In genomic region chr18:26827581-26827980, GRCh38 we compare ENCODE assay signal across 35 cellular contexts. TPM values are rescaled to one million over a fixed set of nuclear protein-coding genes. Genes with fewer than 3 reads are reported as not detected.
"Had no signal": no experiment of that assay in that cellular context is flagged by ENCODE, and none has a peak within 500 bp of the region (broad histone marks: within the 10 kb centered on the region; RNA-seq: fewer than 3 reads in every experiment).

No MANE protein-coding gene starts in this region.

- ATAC-seq: activated CD8-positive, alpha-beta T cell treated with anti-CD3 and anti-CD28 coated beads for 36 hours; activated naive CD4-positive, alpha-beta T cell treated with anti-CD3 and anti-CD28 coated beads, Interleukin-2, amount 50 U/mL, for 72 hours; body of pancreas had no signal

- DNase-seq: activated CD4-positive, alpha-beta T cell treated with anti-CD3 and anti-CD28 coated beads, Interleukin-2, amount 10 ng/mL, durations not matched to agents 24 days and 14 days; activated CD4-positive, alpha-beta T cell treated with anti-CD3 and anti-CD28 coated beads, Interleukin-2, amount 50 U/mL, for 4 hours; activated CD8-positive, alpha-beta T cell treated with anti-CD3 and anti-CD28 coated beads for 36 hours; activated gamma-delta T cell; activated naive CD4-positive, alpha-beta T cell treated with Interleukin-2 at 50 U/mL for 16 hours; activated T-cell treated with anti-CD3 and anti-CD28 coated beads, Interleukin-2, amount 50 U/mL, for 24 hours; adrenal gland; body of pancreas; caudate nucleus; cerebellar nuclear complex; Karpas-422; NCI-H1105; NCI-H1436; NCI-H187; NCI-H2029 treated with DMSO at 0.1 percent for 48 hours; NCI-H2107; NCI-H2171; NCI-H510A; NCI-H526; NCI-H748 treated with DMSO at 0.1 percent for 48 hours; NK-92 treated with Interleukin-12 subunit alpha and Interleukin-12 subunit beta, amount 100 ng/mL, for 24 hours; PC-9; Right ventricle myocardium superior; SW 1271; T-helper 1 cell; T-helper 2 cell; T-helper 9 cell; WERI-Rb-1 had no signal

- H3K4me3 ChIP-seq: adrenal gland, body of pancreas, PC-9 had no signal

- H3K9me3 Mint-ChIP-seq: activated CD4-positive, alpha-beta T cell treated with anti-CD3 and anti-CD28 coated beads, Interleukin-2, amount 10 ng/mL, durations not matched to agents 24 days and 14 days; activated T-helper 2 cell treated with anti-CD3 and anti-CD28 coated beads, Interferon-gamma antibody, Interleukin-2, Interleukin-4, amounts not matched to agents 10 μg/mL and 5 μg/mL and 100 μg/mL, durations not matched to agents 14 hours and 24 hours and 36 hours had no signal

- H3K27ac ChIP-seq: adrenal gland, body of pancreas, PC-9, WERI-Rb-1 had no signal

- FAIRE-seq: astrocyte, bronchial epithelial cell, RCC 7860 had no signal

- H3K9me3 ChIP-seq: adrenal gland, body of pancreas had no signal

- H3K4me3 Mint-ChIP-seq: activated CD4-positive, alpha-beta T cell treated with anti-CD3 and anti-CD28 coated beads, Interleukin-2, amount 10 ng/mL, durations not matched to agents 24 days and 14 days; activated CD8-positive, alpha-beta T cell treated with anti-CD3 and anti-CD28 coated beads for 36 hours; activated T-cell treated with anti-CD3 and anti-CD28 coated beads, Interleukin-2, amount 50 U/mL, for 24 hours had no signal

- H3K27me3 ChIP-seq: adrenal gland, body of pancreas had no signal

- H3K4me1 Mint-ChIP-seq: activated CD4-positive, alpha-beta T cell treated with anti-CD3 and anti-CD28 coated beads, Interleukin-2, amount 10 ng/mL, durations not matched to agents 24 days and 14 days had no signal

- H3K4me1 ChIP-seq: adrenal gland, body of pancreas had no signal

- H3K27ac Mint-ChIP-seq: activated CD4-positive, alpha-beta T cell treated with anti-CD3 and anti-CD28 coated beads, Interleukin-2, amount 10 ng/mL, durations not matched to agents 24 days and 14 days; activated CD8-positive, alpha-beta T cell treated with anti-CD3 and anti-CD28 coated beads for 36 hours; activated naive CD4-positive, alpha-beta T cell treated with anti-CD3 and anti-CD28 coated beads, Interleukin-2, amount 50 U/mL, for 72 hours; activated T-cell treated with anti-CD3 and anti-CD28 coated beads, Interleukin-2, amount 50 U/mL, for 24 hours; activated T-helper 2 cell treated with anti-CD3 and anti-CD28 coated beads, Interferon-gamma antibody, Interleukin-2, Interleukin-4, amounts not matched to agents 10 μg/mL and 5 μg/mL and 100 μg/mL, durations not matched to agents 14 hours and 24 hours and 36 hours had no signal

- H3K27me3 Mint-ChIP-seq: activated CD4-positive, alpha-beta T cell treated with anti-CD3 and anti-CD28 coated beads, Interleukin-2, amount 10 ng/mL, durations not matched to agents 24 days and 14 days; activated CD8-positive, alpha-beta T cell treated with anti-CD3 and anti-CD28 coated beads for 36 hours; activated T-cell treated with anti-CD3 and anti-CD28 coated beads, Interleukin-2, amount 50 U/mL, for 24 hours had no signal

- H3K36me3 ChIP-seq: adrenal gland, WERI-Rb-1 had no signal

- H2AFZ ChIP-seq: PC-9 had no signal

- H3K4me2 ChIP-seq: PC-9 had no signal

- H3K36me3 Mint-ChIP-seq: activated naive CD4-positive, alpha-beta T cell treated with anti-CD3 and anti-CD28 coated beads, Interleukin-2, amount 50 U/mL, for 72 hours had no signal

RNA-seq across cellular contexts. Expression of gene AQP4, which starts 37.9 kb away (rescaled TPM):
- total RNA-seq: activated CD4-positive, alpha-beta T cell treated with anti-CD3 and anti-CD28 coated beads, Interleukin-2, amount 10 ng/mL, durations not matched to agents 24 days and 14 days; activated CD8-positive, alpha-beta memory T cell treated with anti-CD3 and anti-CD28 coated beads for 36 hours; activated CD8-positive, alpha-beta T cell treated with anti-CD3 and anti-CD28 coated beads for 36 hours; activated naive CD4-positive, alpha-beta T cell treated with anti-CD3 and anti-CD28 coated beads, Interleukin-2, amount 50 U/mL, for 72 hours; activated T-helper 2 cell treated with anti-CD3 and anti-CD28 coated beads, Interferon-gamma antibody, Interleukin-2, Interleukin-4, amounts not matched to agents 10 μg/mL and 5 μg/mL and 100 μg/mL, durations not matched to agents 14 hours and 24 hours and 36 hours; astrocyte; MCF 10A; PC-9 had no signal
